15 cellular contexts compared by ENCODE assay signal in the genomic region with DNA sequence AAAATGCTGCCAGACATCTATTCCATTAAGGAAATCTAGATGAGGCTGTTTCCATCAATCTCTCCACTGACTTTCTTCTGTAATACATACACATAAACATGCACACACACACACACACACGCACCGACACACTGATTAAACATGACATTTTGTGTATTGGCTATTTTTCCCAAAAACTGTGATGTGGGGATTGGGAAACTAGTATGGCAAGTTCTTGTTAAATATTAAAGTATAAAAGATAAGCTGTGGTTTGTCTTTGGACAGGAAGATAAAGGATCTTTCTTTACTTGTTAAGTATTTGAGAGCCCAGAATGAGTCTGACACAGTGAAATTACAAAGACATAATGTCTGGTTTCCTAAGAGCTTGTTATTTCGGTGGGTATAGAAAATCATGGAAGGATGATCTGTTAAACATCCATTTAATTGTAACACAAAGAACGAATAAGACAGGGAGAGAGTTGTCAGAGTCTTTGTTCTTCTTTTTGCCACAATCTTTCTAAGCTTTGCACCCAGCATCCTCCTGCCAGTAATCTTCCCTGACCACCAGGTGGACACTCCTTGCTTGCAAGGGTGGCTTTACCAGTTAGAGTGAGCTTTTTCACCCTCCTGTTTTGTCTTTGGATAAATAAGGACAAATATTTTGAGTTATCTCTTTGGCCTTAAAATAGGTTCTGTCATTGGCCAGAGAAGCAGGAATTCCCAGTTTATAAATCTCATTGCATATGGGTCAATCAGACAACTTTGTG.
A peak's percentile ranks its signal among the peaks of the same experiment; 100 is the strongest.
DNase-seq lines count a peak whose midpoint lies in the region; ATAC-seq and TF ChIP-seq lines count a peak whose summit lies in the region.
"Had no signal": no experiment of that assay in that cellular context is flagged by ENCODE, and none has a peak within 500 bp of the region (broad histone marks: within the 10 kb centered on the region; RNA-seq: fewer than 3 reads in every experiment).

No MANE protein-coding gene starts in this region.

- H3K4me1 Mint-ChIP-seq in progenitor cell of endocrine pancreas (ENCODE audit: low read depth) = peaks cover 14% of the 10 kb centered on the region
- H3K4me1 Mint-ChIP-seq: central memory CD8-positive, alpha-beta T cell had no signal

- no peak overlapping the region for H3K4me2 ChIP-seq in PC-9

- no peak overlapping the region for H3K27ac ChIP-seq in PC-9
- H3K27ac ChIP-seq: skin epidermis had no signal

- TF ChIP-seq CTCF in PC-9 (conservative IDR thresholded peaks at IDR 0.05) (peak; percentile 50; the same call in 1 of the 2 replicates), foreskin fibroblast (IDR thresholded peaks at IDR 0.05; ENCODE audit: low read depth, low read length) (peak; percentile 19), progenitor cell of endocrine pancreas (IDR thresholded peaks at IDR 0.05; ENCODE audit: unreplicated experiment) (peak; percentile 53)

- H3K4me1 ChIP-seq in PC-9 (replicated peaks; ENCODE audit: insufficient read depth) = no peaks in the 10 kb centered on the region

- no peaks in the 10 kb centered on the region for H4K20me1 ChIP-seq in PC-9 (ENCODE audit: insufficient read depth)

- intact Hi-C loops in PC-9 (cut with micrococcal nuclease; ENCODE audit: unreplicated experiment) = no loop called here

- CTCF ChIA-PET in PC-9 (lab: Charles Lee) = no interaction called here

- no peaks in the 10 kb centered on the region for H3K9me3 ChIP-seq in PC-9 (ENCODE audit: insufficient read depth, low read depth)

- ATAC-seq in HG02970 (IDR thresholded peaks at IDR 0.05; ENCODE audit: low FRiP score, unreplicated experiment) = no peak

- POLR2A ChIA-PET in PC-9 (lab: Charles Lee; ENCODE audit: unreplicated experiment) = no interaction called here

- in situ Hi-C loops in G401 (cut with HindIII; ENCODE audit: low sequenced_read_pairs) = no loop called here

- no peak overlapping the region for H3K27ac Mint-ChIP-seq in progenitor cell of endocrine pancreas
- H3K27ac Mint-ChIP-seq: stimulated activated naive CD8-positive, alpha-beta T cell treated with anti-CD3 and anti-CD28 coated beads, Interleukin-15, Interleukin-2, amounts not matched to agents 100 ng/mL and 50 ng/mL, for 24 hours had no signal

- DNase-seq in DMS53 (lab: John Stamatoyannopoulos, UW) (peak; percentile 28), DMS53 treated with DMSO at 0.1 percent for 48 hours (lab: John Stamatoyannopoulos, UW; ENCODE audit: unreplicated experiment) (no peak), PC-9 (no peak), foreskin fibroblast (no peak), progenitor cell of endocrine pancreas (ENCODE audit: low spot score, unreplicated experiment) (no peak), NCI-H1048 (lab: John Stamatoyannopoulos, UW) (no peak), G401 (ENCODE audit: low spot score) (no peak)
- DNase-seq: activated naive CD4-positive, alpha-beta T cell treated with anti-CD3 and anti-CD28 coated beads, Interleukin-2, amount 50 U/mL, for 16 hours; hypothalamus; NCI-H1105 treated with DMSO at 0.1 percent for 48 hours; NCI-H345 had no signal

- no peak overlapping the region for H2AFZ ChIP-seq in PC-9

- H3K36me3 Mint-ChIP-seq in progenitor cell of endocrine pancreas (ENCODE audit: insufficient read depth) = peaks cover 1% of the 10 kb centered on the region

- H3K4me3 Mint-ChIP-seq in progenitor cell of endocrine pancreas (ENCODE audit: low read depth) = no peak overlapping the region
- H3K4me3 Mint-ChIP-seq: central memory CD8-positive, alpha-beta T cell; stimulated activated naive CD8-positive, alpha-beta T cell treated with anti-CD3 and anti-CD28 coated beads, Interleukin-15, Interleukin-2, amounts not matched to agents 100 ng/mL and 50 ng/mL, for 24 hours had no signal

- no peak overlapping the region for H3K4me3 ChIP-seq in PC-9
- no peak overlapping the region for H3K4me3 ChIP-seq in foreskin fibroblast (ENCODE audit: low read depth in 1 of 2, low read length in 2 of 2)
- H3K4me3 ChIP-seq: skin epidermis had no signal

- H3K79me2 ChIP-seq in PC-9 (ENCODE audit: low read depth) = no peaks in the 10 kb centered on the region

- H3F3A ChIP-seq in PC-9 (ENCODE audit: insufficient read depth, low read depth) = no peaks in the 10 kb centered on the region

- H3K27me3 Mint-ChIP-seq in progenitor cell of endocrine pancreas = peaks cover 7% of the 10 kb centered on the region

- H3K27me3 ChIP-seq in PC-9 (ENCODE audit: insufficient read depth, low read depth) = peaks cover 16% of the 10 kb centered on the region

- no TSS peak for BruUV-seq in PC-9 (replicated peaks; lab: Mats Ljungman, UMichigan)

- H3K9me3 Mint-ChIP-seq in progenitor cell of endocrine pancreas (ENCODE audit: low read depth) = peaks cover 5% of the 10 kb centered on the region

- 0 out of 2 replicates have a peak, but pooled peaks cover 3% of the 10 kb centered on the region for H3K9me2 ChIP-seq in PC-9 (ENCODE audit: insufficient read depth)

- H3K36me3 ChIP-seq in PC-9 (ENCODE audit: low read depth) = no peaks in the 10 kb centered on the region
